ENCODE assay signal across 25 cellular contexts in genomic region chr6:5023923-5024322, GRCh38. TPM values are rescaled to one million over a fixed set of nuclear protein-coding genes. Genes with fewer than 3 reads are reported as not detected.
DNase-seq lines count a peak whose midpoint lies in the region; ATAC-seq, FAIRE-seq and TF ChIP-seq lines count a peak whose summit lies in the region.
"Had no signal": no experiment of that assay in that cellular context is flagged by ENCODE, and none has a peak within 500 bp of the region (broad histone marks: within the 10 kb centered on the region; RNA-seq: fewer than 3 reads in every experiment).

No MANE protein-coding gene starts in this region.

- no peak overlapping the region for H4K5ac ChIP-seq in H1 (ENCODE audit: insufficient read length, low read depth, low read length)

- H3K4me2 ChIP-seq in GM23338: no peak overlapping the region
- H3K4me2 ChIP-seq in H1 (ENCODE audit: insufficient read depth in 1 of 2, low read depth in 2 of 2, low read length in 2 of 2): no peak overlapping the region
- H3K4me2 ChIP-seq: A549; BLaER1 treated with 17β-estradiol and CSF1 and Interleukin-3, amounts not matched to agents 10 nM and 100 nM had no signal

- ATAC-seq in GM23338: no peak
- ATAC-seq in HG03196 (IDR thresholded peaks at IDR 0.05; ENCODE audit: unreplicated experiment): no peak
- ATAC-seq: A549; CD8-positive, alpha-beta T cell; GM12878 had no signal

- H3F3A ChIP-seq in GM23338 (replicated peaks; ENCODE audit: low read depth): no peaks in the 10 kb centered on the region

- DNase-seq in activated CD4-positive, alpha-beta T cell treated with anti-CD3 and anti-CD28 coated beads, Interleukin-2, amount 10 ng/mL, durations not matched to agents 24 days and 14 days: peak; percentile 44
- no peak for DNase-seq in activated CD4-positive, alpha-beta T cell treated with anti-CD3 and anti-CD28 coated beads, Interleukin-2, amount 50 U/mL, for 1 hour
- DNase-seq in GM23338 (ENCODE audit: low spot score) (no peak), H1 (ENCODE audit: low read depth in 1 of 2, low spot score in 2 of 2) (no peak), DMS79 (lab: John Stamatoyannopoulos, UW) (no peak)
- no peak for DNase-seq in activated CD8-positive, alpha-beta memory T cell treated with anti-CD3 and anti-CD28 coated beads, Interleukin-2, amount 50 U/mL, for 48 hours
- DNase-seq: AML-193; Caco-2; Calu3; CD4-positive, alpha-beta T cell; CD8-positive, alpha-beta T cell; DND-41; EL; GDM1 had no signal

- H3K4me1 ChIP-seq in GM23338 (ENCODE audit: insufficient read depth) (peaks cover 7% of the 10 kb centered on the region; the same call in 1 of the 2 replicates), H1 (replicated peaks in 1 of 4; ENCODE audit: control insufficient read depth in 3 of 4, insufficient read depth in 4 of 4, low read length in 3 of 4) (peaks cover 0 to 4% (median 3%) of the 10 kb centered on the region in 4 experiments; a peak in 5 of 7 replicates)
- H3K4me1 ChIP-seq: A549 had no signal

- H3K79me2 ChIP-seq in GM23338 (replicated peaks; ENCODE audit: insufficient read depth) (no peaks in the 10 kb centered on the region), H1 (ENCODE audit: control insufficient read depth in 1 of 2, insufficient read depth in 2 of 2, low read length in 2 of 2) (no peaks in the 10 kb centered on the region)

- intact Hi-C loops in activated CD4-positive, alpha-beta T cell treated with anti-CD3 and anti-CD28 coated beads, Interleukin-2, amount 10 ng/mL, durations not matched to agents 24 days and 14 days (cut with micrococcal nuclease): no loop called here

- H2BK120ac ChIP-seq in H1 (replicated peaks; ENCODE audit: low read depth, low read length): no peak overlapping the region

- no peak for TF ChIP-seq RAD21 in H1 (IDR thresholded peaks at IDR 0.05 in 1 of 2, conservative IDR thresholded peaks at IDR 0.05 in 1 of 2; ENCODE audit: low read depth in 2 of 2, low read length in 2 of 2)

- peaks cover 3% of the 10 kb centered on the region; the same call in 1 of the 2 replicates for H3K23me2 ChIP-seq in H1 (ENCODE audit: low read depth, low read length)

- no peak overlapping the region for H3K56ac ChIP-seq in H1 (replicated peaks; ENCODE audit: insufficient read length, low read depth, low read length)

- H3K36me3 ChIP-seq in GM23338 (ENCODE audit: insufficient read depth) (no peaks in the 10 kb centered on the region), H1 (ENCODE audit: control insufficient read depth in 2 of 4, insufficient read depth in 4 of 4, low read length in 3 of 4) (no peaks in the 10 kb centered on the region)

- H3K9me2 ChIP-seq in GM23338 (ENCODE audit: insufficient read depth): no peaks in the 10 kb centered on the region

- no peak overlapping the region for H3K14ac ChIP-seq in H1 (ENCODE audit: insufficient read length)

- CTCF ChIA-PET in H1 (lab: Charles Lee; ENCODE audit: partially characterized antibody): no interaction called here

- peak overlapping the region; percentile 61 for H4K91ac ChIP-seq in H1 (replicated peaks; ENCODE audit: insufficient read length, low read length)

- no peak overlapping the region for H3K23ac ChIP-seq in H1 (ENCODE audit: insufficient read length)

- no peaks in the 10 kb centered on the region for H4K20me1 ChIP-seq in GM23338 (replicated peaks; ENCODE audit: insufficient read depth)
- H4K20me1 ChIP-seq in H1 (replicated peaks in 1 of 2; ENCODE audit: control insufficient read depth in 1 of 2, insufficient read depth in 2 of 2, low read length in 2 of 2): no peaks in the 10 kb centered on the region
- H4K20me1 ChIP-seq: BLaER1 treated with 17β-estradiol and CSF1 and Interleukin-3, amounts not matched to agents 10 nM and 100 nM had no signal

- no peaks in the 10 kb centered on the region; the same call in 1 of the 2 replicates for H3K27me3 ChIP-seq in GM23338 (ENCODE audit: insufficient read depth)
- no peaks in the 10 kb centered on the region; a peak in 1 of 7 replicates for H3K27me3 ChIP-seq in H1 (replicated peaks in 1 of 4; ENCODE audit: control insufficient read depth in 3 of 4, extremely low read depth in 1 of 4, insufficient read depth in 3 of 4, low read length in 3 of 4)
- H3K27me3 ChIP-seq: BLaER1 treated with 17β-estradiol and CSF1 and Interleukin-3, amounts not matched to agents 10 nM and 100 nM had no signal

- no peak overlapping the region for H3K4me3 ChIP-seq in GM23338
- H3K4me3 ChIP-seq in H1 (ENCODE audit: extremely low read depth in 1 of 4, insufficient read depth in 2 of 4, low read depth in 3 of 4, low read length in 4 of 4): no peak overlapping the region
- H3K4me3 ChIP-seq: A549; BLaER1 treated with 17β-estradiol and CSF1 and Interleukin-3, amounts not matched to agents 10 nM and 100 nM; GM12878 had no signal

- no peak overlapping the region for H3K18ac ChIP-seq in H1 (ENCODE audit: extremely low read depth, low read length)

- H3K9ac ChIP-seq in H1 (replicated peaks in 1 of 4; ENCODE audit: extremely low read depth in 1 of 4, low read depth in 3 of 4, low read length in 3 of 4): no peak overlapping the region
- H3K9ac ChIP-seq: BLaER1 treated with 17β-estradiol and CSF1 and Interleukin-3, amounts not matched to agents 10 nM and 100 nM had no signal

- no peak for TF ChIP-seq EP300 in H1 (IDR thresholded peaks at IDR 0.05; ENCODE audit: borderline replicate concordance in 1 of 2, low read depth in 2 of 2, low read length in 2 of 2)

- H3K4ac ChIP-seq in H1 (replicated peaks; ENCODE audit: insufficient read length, low read depth, low read length): no peak overlapping the region

- H3K4me1 Mint-ChIP-seq in activated CD4-positive, alpha-beta T cell treated with anti-CD3 and anti-CD28 coated beads, Interleukin-2, amount 10 ng/mL, durations not matched to agents 24 days and 14 days: peaks cover 4% of the 10 kb centered on the region
- H3K4me1 Mint-ChIP-seq in GM23338 (peaks cover 7% of the 10 kb centered on the region), nephron (peaks cover 15% of the 10 kb centered on the region)

- peaks cover 10% of the 10 kb centered on the region for H3K27me3 Mint-ChIP-seq in activated CD4-positive, alpha-beta T cell treated with anti-CD3 and anti-CD28 coated beads, Interleukin-2, amount 10 ng/mL, durations not matched to agents 24 days and 14 days
- H3K27me3 Mint-ChIP-seq in GM23338 (ENCODE audit: insufficient read depth, low read depth, poor library complexity): peaks cover 18% of the 10 kb centered on the region
- H3K27me3 Mint-ChIP-seq in nephron (ENCODE audit: low read depth): no peaks in the 10 kb centered on the region

- POLR2A ChIA-PET in H1 (lab: Charles Lee; ENCODE audit: partially characterized antibody): interaction anchor here (1.1 kb wide), 1 partner anchor 20 kb away, joined by 3 read pairs; the partner anchor contains the start of gene RPP40

- FAIRE-seq in H1 (lab: Jason Lieb, UNC): no peak
- FAIRE-seq: A549, D721Med, GM12878, GM12892, GM18507 had no signal

- peak overlapping the region; percentile 90; the same call in 1 of the 2 replicates for H2BK12ac ChIP-seq in H1 (ENCODE audit: low read depth, low read length)

- H2AFZ ChIP-seq in GM23338 (0 out of 2 replicates have a peak overlapping the region, but pooled peaks have one; percentile 18), H1 (ENCODE audit: low read length) (no peak overlapping the region)

- no peak overlapping the region for H3K4me3 Mint-ChIP-seq in activated CD4-positive, alpha-beta T cell treated with anti-CD3 and anti-CD28 coated beads, Interleukin-2, amount 10 ng/mL, durations not matched to agents 24 days and 14 days
- H3K4me3 Mint-ChIP-seq in GM23338: no peak overlapping the region
- H3K4me3 Mint-ChIP-seq in nephron: no peak overlapping the region
- H3K4me3 Mint-ChIP-seq: B cell; CD4-positive, alpha-beta T cell; CD8-positive, alpha-beta T cell had no signal

- H3K79me1 ChIP-seq in H1 (ENCODE audit: low read depth, low read length): no peaks in the 10 kb centered on the region

- H2BK15ac ChIP-seq in H1 (ENCODE audit: low read length): peak overlapping the region; percentile 81; the same call in 1 of the 2 replicates

- no peak overlapping the region; the same call in 1 of the 2 replicates for H2BK20ac ChIP-seq in H1 (ENCODE audit: low read length)

- H2AK5ac ChIP-seq in H1 (ENCODE audit: low read depth, low read length): 0 out of 2 replicates have a peak overlapping the region, but pooled peaks have one; percentile 39

- H3K27ac ChIP-seq in GM23338 (ENCODE audit: low read depth) (no peak overlapping the region), H1 (ENCODE audit: low read depth, low read length) (no peak overlapping the region)
- H3K27ac ChIP-seq: 22Rv1; A549; BLaER1 treated with 17β-estradiol and CSF1 and Interleukin-3, amounts not matched to agents 10 nM and 100 nM; C4-2B had no signal

- no peaks in the 10 kb centered on the region for H3K9me3 ChIP-seq in H1 (ENCODE audit: insufficient read depth in 2 of 2, low read depth in 1 of 2, low read length in 1 of 2)
- H3K9me3 ChIP-seq: A549, Caco-2 had no signal

- peaks cover 2% of the 10 kb centered on the region for H3K36me3 Mint-ChIP-seq in activated CD4-positive, alpha-beta T cell treated with anti-CD3 and anti-CD28 coated beads, Interleukin-2, amount 10 ng/mL, durations not matched to agents 24 days and 14 days (ENCODE audit: low read depth)
- H3K36me3 Mint-ChIP-seq in GM23338 (ENCODE audit: low read depth) (no peaks in the 10 kb centered on the region), nephron (ENCODE audit: low read depth) (peaks cover 3% of the 10 kb centered on the region)

- TF ChIP-seq POLR2A in H1 (IDR thresholded peaks at IDR 0.05; ENCODE audit: control extremely low read depth in 1 of 2, low read depth in 2 of 2, low read length in 2 of 2): no peak

- 89% methylated on average over 8 of the region's 8 CpGs; no CpG with 5 or more reads in 1 of the 2 experiments for WGBS in H1 (ENCODE audit: extremely low coverage in 1 of 2, insufficient coverage in 1 of 2, insufficient read length in 1 of 2, insufficient replicate concordance in 2 of 2, low coverage in 1 of 2, low lambda C conversion rate in 2 of 2, missing lambda C conversion rate in 1 of 2), 2 experiments

- no peaks in the 10 kb centered on the region for H3K9me3 Mint-ChIP-seq in activated CD4-positive, alpha-beta T cell treated with anti-CD3 and anti-CD28 coated beads, Interleukin-2, amount 10 ng/mL, durations not matched to agents 24 days and 14 days
- no peaks in the 10 kb centered on the region for H3K9me3 Mint-ChIP-seq in GM23338
- H3K9me3 Mint-ChIP-seq in nephron: peaks cover 3% of the 10 kb centered on the region
- H3K9me3 Mint-ChIP-seq: CD4-positive, alpha-beta T cell; CD8-positive, alpha-beta T cell had no signal

- no peak overlapping the region for H3K27ac Mint-ChIP-seq in activated CD4-positive, alpha-beta T cell treated with anti-CD3 and anti-CD28 coated beads, Interleukin-2, amount 10 ng/mL, durations not matched to agents 24 days and 14 days
- no peak overlapping the region for H3K27ac Mint-ChIP-seq in GM23338
- peak overlapping the region in 2 of 3 experiments; percentile 37 to 48 for H3K27ac Mint-ChIP-seq in nephron
- H3K27ac Mint-ChIP-seq: B cell; CD4-positive, alpha-beta T cell; CD8-positive, alpha-beta T cell had no signal

- H2BK5ac ChIP-seq in H1 (ENCODE audit: low read depth, low read length): no peak overlapping the region

- no peak overlapping the region; the same call in 1 of the 2 replicates for H4K8ac ChIP-seq in H1 (ENCODE audit: extremely low read depth, insufficient read depth, low read length)

- TF ChIP-seq CTCF in GM23338 (conservative IDR thresholded peaks at IDR 0.05; ENCODE audit: low read depth in 2 of 2) (no peak), H1 (IDR thresholded peaks at IDR 0.05; ENCODE audit: control extremely low read depth in 1 of 3, insufficient read depth in 1 of 3, low read depth in 1 of 3, low read length in 3 of 3) (no peak), nephron (IDR thresholded peaks at IDR 0.05; ENCODE audit: unreplicated experiment in 3 of 3) (no peak)

RNA-seq across cellular contexts. Expression of gene RPP40, which starts 20.1 kb away (rescaled TPM):
- total RNA-seq in activated CD4-positive, alpha-beta T cell treated with anti-CD3 and anti-CD28 coated beads, Interleukin-2, amount 10 ng/mL, durations not matched to agents 24 days and 14 days: 14.2 and 16.4 TPM in 2 replicates
- 40.4 and 49.6 TPM in 2 replicates for total RNA-seq in GM23338 (2014; rRNA removed; shearing (Covaris generic))
- polyA plus RNA-seq in GM23338 (2016; fragmentation: Nextera tagmentation; extraction: Ambion mirVana): 31.2 and 39.3 TPM in 2 replicates
- total RNA-seq in H1 (2021; fragmentation: NEBNext Ultra II Directional; extraction: Animal tissue kit (Norgen Biotek cat#: 25700)): 15.7 and 17.1 TPM in 2 replicates
- polyA plus RNA-seq in H1 (2011; rRNA removed): 5.1 and 7.0 TPM in 2 replicates
- polyA plus RNA-seq in H1 (2011; cell fraction: cytosol; rRNA removed): 8.8 TPM
- 3.6 TPM for polyA plus RNA-seq in H1 (2011; cell fraction: nucleus; rRNA removed)
- 10.1 to 15.2 TPM (median 10.3 TPM) in 4 replicates for polyA plus RNA-seq in H1 (2012, experiment 1 of 2)
- polyA plus RNA-seq in H1 (2012, experiment 2 of 2): 7.5 TPM
- 10.9 TPM for polyA plus RNA-seq in H1 (2013, experiment 1 of 2)
- 12.1 TPM for polyA plus RNA-seq in H1 (2013, experiment 2 of 2)
- polyA minus RNA-seq in H1 (2011; rRNA and poly(A)+ RNA removed): 3.3 and 4.9 TPM in 2 replicates
- 4.3 TPM for polyA minus RNA-seq in H1 (2011; cell fraction: cytosol; rRNA and poly(A)+ RNA removed)
- 4.4 TPM for polyA minus RNA-seq in H1 (2011; cell fraction: nucleus; rRNA and poly(A)+ RNA removed)

Comparison
In these comparisons a context has a peak if more than half of its experiments do, and no peak if none do; other contexts are left out.
1. H3K27ac Mint-ChIP-seq: peak in nephron (2 of 3); none in activated CD4-positive, alpha-beta T cell treated with anti-CD3 and anti-CD28 coated beads, Interleukin-2, amount 10 ng/mL, durations not matched to agents 24 days and 14 days (single experiment) and GM23338 (single experiment).